Comparison of ENCODE assay signal across 2 cellular contexts in genomic region chr17:14373587-14374259, GRCh38.
TF ChIP-seq lines count a peak whose summit lies in the region.

No MANE protein-coding gene starts in this region.

TF ChIP-seq in IMR-90, 13 proteins besides CTCF, POLR2A, EP300 and RAD21:
- peak; percentile 21; the same call in 1 of the 2 replicates for TF ChIP-seq FOS (IDR thresholded peaks at IDR 0.05; ENCODE audit: low read depth, low read length)
- peak; percentile 60; the same call in 1 of the 2 replicates for TF ChIP-seq NFE2L2 (IDR thresholded peaks at IDR 0.05; ENCODE audit: low read depth, low read length)
- peak; percentile 53; the same call in 1 of the 2 replicates for TF ChIP-seq CEBPB (IDR thresholded peaks at IDR 0.05; ENCODE audit: low read depth, low read length)
- no peak for TF ChIP-seq CHD1 (IDR thresholded peaks at IDR 0.05; ENCODE audit: low read depth, low read length)
- TF ChIP-seq USF2 (IDR thresholded peaks at IDR 0.05; ENCODE audit: low read depth, low read length) = no peak
- no peak for TF ChIP-seq RCOR1 (IDR thresholded peaks at IDR 0.05; ENCODE audit: insufficient replicate concordance, low read length)
- TF ChIP-seq ELK1 (IDR thresholded peaks at IDR 0.05; ENCODE audit: borderline replicate concordance, low read depth, low read length) = no peak
- TF ChIP-seq BHLHE40 (IDR thresholded peaks at IDR 0.05; ENCODE audit: low read depth, low read length) = no peak
- no peak for TF ChIP-seq MAZ (IDR thresholded peaks at IDR 0.05; ENCODE audit: borderline replicate concordance, low read depth, low read length)
TF ChIP-seq in IMR-90: peak in this region for 3.

TF ChIP-seq in SK-N-SH, 30 proteins besides CTCF, POLR2A, EP300 and RAD21:
- TF ChIP-seq JUND (IDR thresholded peaks at IDR 0.05) = no peak
- TF ChIP-seq SIN3A (IDR thresholded peaks at IDR 0.05; ENCODE audit: borderline replicate concordance, low read depth, low read length) = no peak
- no peak for TF ChIP-seq TCF12 (IDR thresholded peaks at IDR 0.05)
- TF ChIP-seq MEF2A (IDR thresholded peaks at IDR 0.05; ENCODE audit: borderline replicate concordance, low read depth) = no peak
- TF ChIP-seq RCOR1 (IDR thresholded peaks at IDR 0.05; ENCODE audit: low read length) = no peak
- no peak for TF ChIP-seq REST (IDR thresholded peaks at IDR 0.05; ENCODE audit: low read depth, low read length)
- no peak for TF ChIP-seq GATA2 (CRISPR knock-in tag; IDR thresholded peaks at IDR 0.05)
- no peak for TF ChIP-seq MXI1 (IDR thresholded peaks at IDR 0.05; ENCODE audit: low read depth, low read length)
- no peak for TF ChIP-seq NFIC (IDR thresholded peaks at IDR 0.05; ENCODE audit: borderline replicate concordance)
- no peak for TF ChIP-seq ZBTB33 (IDR thresholded peaks at IDR 0.05; ENCODE audit: borderline replicate concordance, low read depth)
- no peak for TF ChIP-seq FOXJ3 (CRISPR knock-in tag; IDR thresholded peaks at IDR 0.05)
- TF ChIP-seq NRF1 (IDR thresholded peaks at IDR 0.05; ENCODE audit: low read depth, low read length) = no peak
- no peak for TF ChIP-seq MAX (IDR thresholded peaks at IDR 0.05; ENCODE audit: low read depth)
- TF ChIP-seq RFX5 (IDR thresholded peaks at IDR 0.05; ENCODE audit: low read length) = no peak
- TF ChIP-seq PBX3 (IDR thresholded peaks at IDR 0.05) = no peak
